8 cellular contexts compared by ENCODE assay signal in genomic region chr17:38676706-38677504, GRCh38. TPM values are rescaled to one million over a fixed set of nuclear protein-coding genes. Genes with fewer than 3 reads are reported as not detected.
DNase-seq lines count a peak whose midpoint lies in the region; ATAC-seq and TF ChIP-seq lines count a peak whose summit lies in the region.

No MANE protein-coding gene starts in this region.

- POLR2A ChIA-PET in AG04449 (lab: Yijun Ruan, JAX) = no interaction called here

- H3K36me3 ChIP-seq in vagina = no peaks in the 10 kb centered on the region

- peaks cover 22% of the 10 kb centered on the region for H3K27me3 ChIP-seq in vagina

- H3K36me3 Mint-ChIP-seq in T-helper 1 cell treated with Interleukin-12 subunit alpha and Interleukin-12 subunit beta and Interleukin-4 antibody, amounts not matched to agents 30 μg/mL and 1 μg/mL, for 36 hours (ENCODE audit: low read depth) = no peaks in the 10 kb centered on the region

- peaks cover 26% of the 10 kb centered on the region for H3K4me1 Mint-ChIP-seq in T-helper 1 cell treated with Interleukin-12 subunit alpha and Interleukin-12 subunit beta and Interleukin-4 antibody, amounts not matched to agents 30 μg/mL and 1 μg/mL, for 36 hours (ENCODE audit: low read depth)

- no peaks in the 10 kb centered on the region for H3K9me3 Mint-ChIP-seq in T-helper 1 cell treated with Interleukin-12 subunit alpha and Interleukin-12 subunit beta and Interleukin-4 antibody, amounts not matched to agents 30 μg/mL and 1 μg/mL, for 36 hours

- no peak overlapping the region for H3K27ac ChIP-seq in vagina

- no peaks in the 10 kb centered on the region for H3K9me3 ChIP-seq in vagina

- peaks cover 10% of the 10 kb centered on the region for H3K27me3 Mint-ChIP-seq in T-helper 1 cell treated with Interleukin-12 subunit alpha and Interleukin-12 subunit beta and Interleukin-4 antibody, amounts not matched to agents 30 μg/mL and 1 μg/mL, for 36 hours (ENCODE audit: low read depth)

- TF ChIP-seq POLR2A in vagina (IDR thresholded peaks at IDR 0.05) = no peak

- H3K4me1 ChIP-seq in vagina = peaks cover 34% of the 10 kb centered on the region

- intact Hi-C loops in left cardiac atrium (cut with DNase I) = loop anchor here (2.0 to 5.0 kb wide), 2 partner anchors 55 to 58 kb away; partner anchors contain the start of gene CISD3 (in 1 of the 2)
- intact Hi-C loops in vagina (cut with DNase I) = loop anchor here (2.0 kb wide), 1 partner anchor 58 kb away; no protein-coding TSS in a partner anchor

- peak overlapping the region; percentile 52 for H3K4me3 Mint-ChIP-seq in T-helper 1 cell treated with Interleukin-12 subunit alpha and Interleukin-12 subunit beta and Interleukin-4 antibody, amounts not matched to agents 30 μg/mL and 1 μg/mL, for 36 hours

- ATAC-seq in GM18909 (IDR thresholded peaks at IDR 0.05; ENCODE audit: poor library complexity, unreplicated experiment) = peak; percentile 46
- ATAC-seq in left cardiac atrium = peak; percentile 68 to 69

- DNase-seq in AG04449 (ENCODE audit: low read depth, low spot score) = no peak
- DNase-seq in NCI-H1694 (lab: John Stamatoyannopoulos, UW) = peak; percentile 92
- peak; percentile 68 for DNase-seq in amniotic epithelial cell (ENCODE audit: low read depth)
- DNase-seq in left cardiac atrium = peak; percentile 85
- peak; percentile 70 for DNase-seq in renal cortical epithelial cell (ENCODE audit: low read depth)
- no peak for DNase-seq in vagina (ENCODE audit: extremely low spot score in 2 of 2)

- TF ChIP-seq CTCF in AG04449 (IDR thresholded peaks at IDR 0.05; ENCODE audit: insufficient read depth, low read length, missing control alignments) (peak; percentile 88), vagina (IDR thresholded peaks at IDR 0.05) (peak; percentile 71 to 98 (median 80))

- H3K4me3 ChIP-seq in AG04449 (ENCODE audit: low read depth, low read length) (no peak overlapping the region), vagina (no peak overlapping the region)

- CTCF ChIA-PET in AG04449 (lab: Yijun Ruan, JAX) = interaction anchor here (0.6 to 6.7 kb wide), 22 partner anchors 9 to 567 kb away, joined by 3 to 84 read pairs (median 5); partner anchors contain the start of genes CISD3, PCGF2 and PSMB3

- H3K27ac Mint-ChIP-seq in T-helper 1 cell treated with Interleukin-12 subunit alpha and Interleukin-12 subunit beta and Interleukin-4 antibody, amounts not matched to agents 30 μg/mL and 1 μg/mL, for 36 hours = peak overlapping the region; percentile 72

RNA-seq across cellular contexts. Expression of gene EPOP, which starts 2.1 kb away (rescaled TPM):
- total RNA-seq in left cardiac atrium (1 to 10 TPM; 1.4 to 3.9 TPM), renal cortical epithelial cell (2.1 and 2.6 TPM in 2 replicates), vagina (0.98 TPM)

RNA-seq across cellular contexts. Expression of gene MLLT6, which starts 28.2 kb away (rescaled TPM):
- total RNA-seq in left cardiac atrium = 10 to 100 TPM; 76.1 to 88.9 TPM
- 23.4 and 47.7 TPM in 2 replicates for total RNA-seq in renal cortical epithelial cell
- 70.2 TPM for total RNA-seq in vagina

RNA-seq across cellular contexts. Expression of gene CISD3, which starts 53.2 kb away (rescaled TPM):
- total RNA-seq in left cardiac atrium = 10 to 100 TPM; 51.1 to 66.2 TPM
- total RNA-seq in renal cortical epithelial cell = 2.0 and 2.4 TPM in 2 replicates
- 12.8 TPM for total RNA-seq in vagina

Comparison
In these comparisons a context has a peak if more than half of its experiments do, and no peak if none do; other contexts are left out.
1. DNase-seq: peak in NCI-H1694 (single experiment), amniotic epithelial cell (single experiment), left cardiac atrium (single experiment) and renal cortical epithelial cell (single experiment); none in AG04449 (single experiment) and vagina (0 of 2).